Comparison of ENCODE assay signal across 16 cellular contexts in genomic region chr5:17329566-17329965, GRCh38.
DNase-seq lines count a peak whose midpoint lies in the region; ATAC-seq and TF ChIP-seq lines count a peak whose summit lies in the region.
"Had no signal": no experiment of that assay in that cellular context is flagged by ENCODE, and none has a peak within 500 bp of the region (broad histone marks: within the 10 kb centered on the region; RNA-seq: fewer than 3 reads in every experiment).

No MANE protein-coding gene starts in this region.

- H3K27me3 Mint-ChIP-seq in type B pancreatic cell, result no peaks in the 10 kb centered on the region
- H3K27me3 Mint-ChIP-seq: B cell had no signal

- H3K36me3 ChIP-seq in HEK293 (ENCODE audit: control insufficient read depth in 2 of 2, insufficient read depth in 1 of 2, low read length in 2 of 2), result no peaks in the 10 kb centered on the region
- no peaks in the 10 kb centered on the region; the same call in 1 of the 2 replicates for H3K36me3 ChIP-seq in Karpas-422 (ENCODE audit: insufficient read depth, low read length)
- no peaks in the 10 kb centered on the region for H3K36me3 ChIP-seq in lower lobe of right lung
- H3K36me3 ChIP-seq: BLaER1 treated with 17β-estradiol and CSF1 and Interleukin-3, amounts not matched to agents 10 nM and 100 nM had no signal

- H2AFZ ChIP-seq in Karpas-422 (ENCODE audit: low read length), result no peak overlapping the region

- TF ChIP-seq CTCF in HEK293 (tag by site-specific recombination; IDR thresholded peaks at IDR 0.05) (no peak), type B pancreatic cell (conservative IDR thresholded peaks at IDR 0.05) (no peak), lower lobe of right lung (IDR thresholded peaks at IDR 0.05) (no peak)

- H3K9me3 ChIP-seq in HEK293 (ENCODE audit: control insufficient read depth, insufficient read depth, low read depth, low read length) (no peaks in the 10 kb centered on the region), Karpas-422 (ENCODE audit: low read length) (no peaks in the 10 kb centered on the region), lower lobe of right lung (no peaks in the 10 kb centered on the region)

- H3K4me2 ChIP-seq in Karpas-422 (ENCODE audit: low read depth, low read length, poor library complexity, severe bottlenecking), result no peak overlapping the region
- H3K4me2 ChIP-seq: BLaER1 treated with 17β-estradiol and CSF1 and Interleukin-3, amounts not matched to agents 10 nM and 100 nM had no signal

- H3K27ac ChIP-seq in HEK293 (ENCODE audit: extremely low read depth, low read depth, low read length), result no peak overlapping the region
- no peak overlapping the region for H3K27ac ChIP-seq in Karpas-422 (ENCODE audit: low read length)
- H3K27ac ChIP-seq in lower lobe of right lung, result no peak overlapping the region
- H3K27ac ChIP-seq: BLaER1 treated with 17β-estradiol and CSF1 and Interleukin-3, amounts not matched to agents 10 nM and 100 nM had no signal

- H3K9ac ChIP-seq in Karpas-422 (ENCODE audit: low read length), result no peak overlapping the region
- H3K9ac ChIP-seq: BLaER1 treated with 17β-estradiol and CSF1 and Interleukin-3, amounts not matched to agents 10 nM and 100 nM had no signal

- H3K9me2 ChIP-seq in Karpas-422 (replicated peaks; ENCODE audit: insufficient read depth, low read length), result no peaks in the 10 kb centered on the region

- H3K4me1 Mint-ChIP-seq in type B pancreatic cell (ENCODE audit: unreplicated experiment), result peaks cover 26% of the 10 kb centered on the region
- H3K4me1 Mint-ChIP-seq: B cell had no signal

- H3K27ac Mint-ChIP-seq in type B pancreatic cell, result peak overlapping the region; percentile 71
- H3K27ac Mint-ChIP-seq: B cell; CD8-positive, alpha-beta T cell; H9 had no signal

- intact Hi-C loops in lower lobe of right lung (cut with DNase I), result no loop called here

- H3K36me3 Mint-ChIP-seq in type B pancreatic cell, result no peaks in the 10 kb centered on the region
- H3K36me3 Mint-ChIP-seq: CD8-positive, alpha-beta T cell had no signal

- H3K4me1 ChIP-seq in HEK293 (ENCODE audit: control insufficient read depth, insufficient read depth, low read length) (peaks cover 21% of the 10 kb centered on the region), Karpas-422 (ENCODE audit: low read length) (peaks cover 8% of the 10 kb centered on the region), lower lobe of right lung (no peaks in the 10 kb centered on the region)
- H3K4me1 ChIP-seq: BLaER1 treated with 17β-estradiol and CSF1 and Interleukin-3, amounts not matched to agents 10 nM and 100 nM had no signal

- CTCF ChIA-PET in HEK293 (lab: Yijun Ruan, JAX), result no interaction called here

- H3K4me3 Mint-ChIP-seq in type B pancreatic cell, result peak overlapping the region; percentile 58
- H3K4me3 Mint-ChIP-seq: B cell; CD8-positive, alpha-beta T cell; H9 had no signal

- ATAC-seq in esophagus mucosa (peak; percentile 43), lower lobe of right lung (no peak), HG03280 (IDR thresholded peaks at IDR 0.05; ENCODE audit: unreplicated experiment) (no peak)
- ATAC-seq: CD8-positive, alpha-beta T cell; GM12878 had no signal

- H3K79me2 ChIP-seq in Karpas-422 (ENCODE audit: low read length), result no peaks in the 10 kb centered on the region

- DNase-seq in NCI-H69 (lab: John Stamatoyannopoulos, UW) (peak; percentile 83), type B pancreatic cell (ENCODE audit: extremely low spot score, unreplicated experiment) (no peak), Karpas-422 (no peak), lower lobe of right lung (no peak)
- DNase-seq: CD8-positive, alpha-beta T cell; DMS 273 treated with DMSO at 0.1 percent for 48 hours; DMS53; DND-41; EL; H9 had no signal

- H3K4me3 ChIP-seq in HEK293 (ENCODE audit: low read depth, low read length), result no peak overlapping the region
- no peak overlapping the region for H3K4me3 ChIP-seq in Karpas-422 (ENCODE audit: low read length)
- no peak overlapping the region for H3K4me3 ChIP-seq in lower lobe of right lung
- H3K4me3 ChIP-seq: BLaER1 treated with 17β-estradiol and CSF1 and Interleukin-3, amounts not matched to agents 10 nM and 100 nM; GM12878 had no signal

- H3K27me3 ChIP-seq in Karpas-422 (ENCODE audit: low read length), result 0 out of 2 replicates have a peak, but pooled peaks cover 3% of the 10 kb centered on the region
- H3K27me3 ChIP-seq in lower lobe of right lung (ENCODE audit: low read depth), result no peaks in the 10 kb centered on the region
- H3K27me3 ChIP-seq: BLaER1 treated with 17β-estradiol and CSF1 and Interleukin-3, amounts not matched to agents 10 nM and 100 nM had no signal

- POLR2A ChIA-PET in HEK293 (lab: Yijun Ruan, JAX), result no interaction called here

- H4K20me1 ChIP-seq in Karpas-422 (ENCODE audit: insufficient read depth, low read depth, low read length), result no peaks in the 10 kb centered on the region
- H4K20me1 ChIP-seq: BLaER1 treated with 17β-estradiol and CSF1 and Interleukin-3, amounts not matched to agents 10 nM and 100 nM had no signal

- peaks cover 5% of the 10 kb centered on the region for H3K9me3 Mint-ChIP-seq in type B pancreatic cell

TF ChIP-seq in HEK293, 187 proteins besides CTCF, POLR2A, EP300 and RAD21:
- TF ChIP-seq OSR2 (tag by site-specific recombination; IDR thresholded peaks at IDR 0.05) (peak; percentile 48; the same call in 1 of the 2 replicates), SCRT2 (tag by site-specific recombination; IDR thresholded peaks at IDR 0.05) (no peak), ZSCAN16 (tag by site-specific recombination; IDR thresholded peaks at IDR 0.05) (no peak), SP7 (tag by site-specific recombination; IDR thresholded peaks at IDR 0.05) (no peak), ZSCAN18 (tag by site-specific recombination; IDR thresholded peaks at IDR 0.05) (no peak)
